ENCODE assay signal across 27 cellular contexts in the genomic region with DNA sequence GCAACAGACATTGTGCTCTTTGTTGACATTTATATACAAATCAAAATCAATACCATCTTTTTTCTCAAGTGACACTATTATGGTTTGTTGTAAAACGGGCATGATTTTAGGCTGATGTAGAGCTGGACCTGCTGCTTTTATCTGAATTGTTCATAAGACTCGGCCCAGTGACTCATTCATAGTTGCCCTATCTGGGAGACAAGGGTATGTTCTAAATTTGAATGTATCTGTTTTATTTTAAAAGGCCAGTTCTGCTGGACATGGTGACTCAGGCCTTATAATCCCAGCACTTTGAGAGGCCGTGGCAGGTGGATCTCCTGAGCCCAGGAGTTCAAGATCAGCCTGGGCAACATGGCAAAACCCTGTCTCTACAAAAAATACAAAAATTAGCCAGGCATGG. TPM values are rescaled to one million over a fixed set of nuclear protein-coding genes. Genes with fewer than 3 reads are reported as not detected.
A peak's percentile ranks its signal among the peaks of the same experiment; 100 is the strongest.
DNase-seq lines count a peak whose midpoint lies in the region; ATAC-seq, FAIRE-seq and TF ChIP-seq lines count a peak whose summit lies in the region.
"Had no signal": no experiment of that assay in that cellular context is flagged by ENCODE, and none has a peak within 500 bp of the region (broad histone marks: within the 10 kb centered on the region; RNA-seq: fewer than 3 reads in every experiment).

No MANE protein-coding gene starts in this region.

- intact Hi-C loops in breast epithelium (cut with DNase I; ENCODE audit: low total_unique reads) (no loop called here), ascending aorta (cut with DNase I) (no loop called here)

- peak; percentile 46 for DNase-seq in A172 (ENCODE audit: low spot score)
- DNase-seq in H54 (ENCODE audit: insufficient read length, low spot score) = peak; percentile 11
- DNase-seq in amniotic epithelial cell (ENCODE audit: low read depth) = peak; percentile 81
- peak; percentile 52 for DNase-seq in fibroblast of pulmonary artery (ENCODE audit: low read depth)
- DNase-seq in breast epithelium (ENCODE audit: low spot score in 2 of 2) = no peak
- no peak for DNase-seq in ascending aorta (ENCODE audit: low spot score in 2 of 2)
- no peak for DNase-seq in GM20000 (ENCODE audit: low spot score)
- DNase-seq: activated B cell treated with CpG ODN at 0.5 μM for 24 hours; activated CD4-positive, alpha-beta T cell treated with anti-CD3 and anti-CD28 coated beads, Interleukin-2, amount 50 U/mL, for 4 hours; activated CD8-positive, alpha-beta memory T cell treated with anti-CD3 and anti-CD28 coated beads, Interleukin-2, amount 10 ng/mL, durations not matched to agents 7 days and 5 days; activated gamma-delta T cell treated with Interleukin-2 at 50 U/mL for 16 hours; activated naive CD8-positive, alpha-beta T cell treated with anti-CD3 and anti-CD28 coated beads, Interleukin-2, amount 10 ng/mL, durations not matched to agents 7 days and 5 days; activated T-cell treated with anti-CD3 and anti-CD28 coated beads, Interleukin-2, amount 50 U/mL, for 4 hours; CD8-positive, alpha-beta memory T cell; DMS 273 treated with DMSO at 0.1 percent for 48 hours; naive thymus-derived CD4-positive, alpha-beta T cell; NCI-H1694; NCI-H510A; psoas muscle; stimulated activated CD4-positive, alpha-beta T cell treated with anti-CD3 and anti-CD28 coated beads, Interleukin-4, amount 100 ng/mL, for 24 hours; tibial artery had no signal

- FAIRE-seq in H54 (lab: Jason Lieb, UNC) = peak; percentile 6
- FAIRE-seq: GM12878, keratinocyte had no signal

- H3K9me3 ChIP-seq in breast epithelium (no peaks in the 10 kb centered on the region), ascending aorta (no peaks in the 10 kb centered on the region)
- H3K9me3 ChIP-seq: HAP-1, neutrophil, psoas muscle, tibial artery had no signal

- no peaks in the 10 kb centered on the region for H3K36me3 ChIP-seq in breast epithelium
- H3K36me3 ChIP-seq in ascending aorta = peaks cover 43 to 72% of the 10 kb centered on the region in 2 donors

- no peak overlapping the region for H3K27ac ChIP-seq in breast epithelium
- no peak overlapping the region for H3K27ac ChIP-seq in ascending aorta
- H3K27ac ChIP-seq: neutrophil, psoas muscle, SK-N-MC, tibial artery had no signal

- no peak for TF ChIP-seq CTCF in fibroblast of pulmonary artery (IDR thresholded peaks at IDR 0.05; ENCODE audit: low read length, missing control alignments)
- no peak for TF ChIP-seq CTCF in breast epithelium (IDR thresholded peaks at IDR 0.05)
- TF ChIP-seq CTCF in ascending aorta (IDR thresholded peaks at IDR 0.05) = no peak
- no peak for TF ChIP-seq CTCF in GM20000 (IDR thresholded peaks at IDR 0.05; ENCODE audit: extremely low read depth, missing control alignments)

- H3K4me1 ChIP-seq in breast epithelium (no peaks in the 10 kb centered on the region), ascending aorta (no peaks in the 10 kb centered on the region)
- H3K4me1 ChIP-seq: HAP-1, psoas muscle, tibial artery had no signal

- ATAC-seq in HG03457 (IDR thresholded peaks at IDR 0.05; ENCODE audit: unreplicated experiment) = no peak
- ATAC-seq: activated CD8-positive, alpha-beta memory T cell treated with anti-CD3 and anti-CD28 coated beads, Interleukin-2, amount 10 ng/mL, durations not matched to agents 7 days and 5 days; activated T-cell treated with anti-CD3 and anti-CD28 coated beads, Interleukin-2, amount 50 U/mL, for 4 hours; GM12878; naive thymus-derived CD4-positive, alpha-beta T cell; psoas muscle had no signal

- H3K27me3 ChIP-seq in breast epithelium (no peaks in the 10 kb centered on the region), ascending aorta (no peaks in the 10 kb centered on the region)
- H3K27me3 ChIP-seq: neutrophil, tibial artery had no signal

- H3K4me3 ChIP-seq in fibroblast of pulmonary artery (replicated peaks; ENCODE audit: low read depth, low read length) (no peak overlapping the region), breast epithelium (no peak overlapping the region), ascending aorta (no peak overlapping the region)
- H3K4me3 ChIP-seq: GM12878, HAP-1, psoas muscle, SK-N-MC, tibial artery had no signal

- no peak for TF ChIP-seq POLR2A in H54 (IDR thresholded peaks at IDR 0.05; ENCODE audit: low read depth, low read length)
- TF ChIP-seq POLR2A in breast epithelium (IDR thresholded peaks at IDR 0.05) = no peak

RNA-seq across cellular contexts. Expression of gene CEP295, which starts 39.3 kb away (rescaled TPM):
- total RNA-seq in A172 (2014; rRNA removed; shearing (Covaris generic)) = 16.6 and 17.8 TPM in 2 replicates
- total RNA-seq in breast epithelium (10 to 100 TPM; 18.9 to 31.2 (median 21.0) TPM), ascending aorta (21.4 TPM)

RNA-seq across cellular contexts. Expression of gene TAF1D, which starts 40.5 kb away (rescaled TPM):
- 87.6 and 97.8 TPM in 2 replicates for total RNA-seq in A172 (2014; rRNA removed; shearing (Covaris generic))
- 100 to 1,000 TPM in 2 of 3 donors, 10 to 100 TPM in 1; 91.5 to 172 (median 154) TPM for total RNA-seq in breast epithelium
- 81.1 TPM for total RNA-seq in ascending aorta

RNA-seq across cellular contexts. Expression of gene C11orf54, which starts 40.6 kb away (rescaled TPM):
- 14.0 and 18.6 TPM in 2 replicates for total RNA-seq in A172 (2014; rRNA removed; shearing (Covaris generic))
- total RNA-seq in breast epithelium (10 to 100 TPM; 32.8 to 53.7 (median 53.1) TPM), ascending aorta (3.9 TPM)

Comparison
In these comparisons a context has a peak if more than half of its experiments do, and no peak if none do; other contexts are left out.
1. DNase-seq: peak in A172 (single experiment), H54 (single experiment), amniotic epithelial cell (single experiment) and fibroblast of pulmonary artery (single experiment); none in breast epithelium (0 of 2), ascending aorta (0 of 2) and GM20000 (single experiment).